Comparison of ENCODE assay signal across 18 cellular contexts in genomic region chr22:40077646-40078016, GRCh38.
DNase-seq lines count a peak whose midpoint lies in the region; ATAC-seq, FAIRE-seq and TF ChIP-seq lines count a peak whose summit lies in the region.
"Had no signal": no experiment of that assay in that cellular context is flagged by ENCODE, and none has a peak within 500 bp of the region (broad histone marks: within the 10 kb centered on the region; RNA-seq: fewer than 3 reads in every experiment).

No MANE protein-coding gene starts in this region.

- peaks cover 2% of the 10 kb centered on the region for H3K36me3 Mint-ChIP-seq in activated CD8-positive, alpha-beta T cell treated with anti-CD3 and anti-CD28 coated beads for 36 hours (ENCODE audit: low read depth)
- H3K36me3 Mint-ChIP-seq in activated CD8-positive, alpha-beta T cell treated with anti-CD3 and anti-CD28 coated beads, Interleukin-2, amount 10 ng/mL, durations not matched to agents 7 days and 5 days (ENCODE audit: low read depth) = peaks cover 5% of the 10 kb centered on the region

- TF ChIP-seq POLR2A in IMR-90 (IDR thresholded peaks at IDR 0.05; ENCODE audit: low read depth, low read length) (no peak), GM12878 (IDR thresholded peaks at IDR 0.05; ENCODE audit: low read depth, low read length) (no peak), lower leg skin (IDR thresholded peaks at IDR 0.05) (no peak)

- no peak for TF ChIP-seq RAD21 in IMR-90 (IDR thresholded peaks at IDR 0.05; ENCODE audit: low read length)
- no peak for TF ChIP-seq RAD21 in GM12878 (IDR thresholded peaks at IDR 0.05; ENCODE audit: insufficient read depth, low read depth, low read length)

- dilution Hi-C loops in IMR-90 (cut with HindIII; ENCODE audit: low sequenced_read_pairs, unreplicated experiment) = no loop called here

- no peaks in the 10 kb centered on the region for H3K9me3 Mint-ChIP-seq in activated CD8-positive, alpha-beta T cell treated with anti-CD3 and anti-CD28 coated beads for 36 hours
- no peaks in the 10 kb centered on the region for H3K9me3 Mint-ChIP-seq in activated CD8-positive, alpha-beta T cell treated with anti-CD3 and anti-CD28 coated beads, Interleukin-2, amount 10 ng/mL, durations not matched to agents 7 days and 5 days (ENCODE audit: insufficient read depth)
- H3K9me3 Mint-ChIP-seq: H9 had no signal

- intact Hi-C loops in activated CD8-positive, alpha-beta T cell treated with anti-CD3 and anti-CD28 coated beads for 36 hours (cut with micrococcal nuclease) = loop anchor here (5.0 kb wide), 1 partner anchor 90 kb away; no protein-coding TSS in a partner anchor
- intact Hi-C loops in IMR-90 (cut with micrococcal nuclease) (no loop called here), GM12878 (cut with micrococcal nuclease; ENCODE audit: unreplicated experiment) (no loop called here), lower leg skin (cut with DNase I; ENCODE audit: low total_unique reads) (no loop called here)

- TF ChIP-seq CTCF in activated CD8-positive, alpha-beta T cell treated with anti-CD3 and anti-CD28 coated beads for 36 hours (IDR thresholded peaks at IDR 0.05) = no peak
- TF ChIP-seq CTCF in IMR-90 (conservative IDR thresholded peaks at IDR 0.05; ENCODE audit: low read depth, low read length) (no peak), GM12878 (IDR thresholded peaks at IDR 0.05 in 2 of 3, conservative IDR thresholded peaks at IDR 0.05 in 1 of 3; ENCODE audit: control insufficient read depth in 2 of 3, extremely low read depth in 1 of 3, insufficient read depth in 1 of 3, low read depth in 3 of 3, low read length in 3 of 3) (no peak), omental fat pad (IDR thresholded peaks at IDR 0.05) (no peak), lower leg skin (IDR thresholded peaks at IDR 0.05) (no peak)

- H3K14ac ChIP-seq in IMR-90 (replicated peaks; ENCODE audit: low read depth, low read length) = no peak overlapping the region

- no peak overlapping the region for H3K18ac ChIP-seq in IMR-90 (ENCODE audit: low read depth, low read length)

- peak; percentile 79 for FAIRE-seq in GM12878 (lab: Jason Lieb, UNC)
- FAIRE-seq: GM12891 had no signal

- 0 out of 2 replicates have a peak overlapping the region, but pooled peaks have one; percentile 12 for H3K4me2 ChIP-seq in IMR-90 (ENCODE audit: low read depth, low read length)
- H3K4me2 ChIP-seq in GM12878 (ENCODE audit: control insufficient read depth, insufficient read depth) = no peak overlapping the region

- H4K91ac ChIP-seq in IMR-90 (ENCODE audit: insufficient read depth, low read depth, low read length) = no peak overlapping the region

- H3K4ac ChIP-seq in IMR-90 (ENCODE audit: low read depth, low read length) = no peak overlapping the region

- no CpG with 5 or more reads among the region's 1 CpG for WGBS in IMR-90 (ENCODE audit: extremely low coverage in 2 of 2, insufficient read length in 1 of 2), 2 experiments
- WGBS in GM12878 (ENCODE audit: insufficient coverage, insufficient replicate concordance, low lambda C conversion rate, missing lambda C conversion rate) = 63% methylated on average over 1 of the region's 1 CpG
- WGBS in lower leg skin, 2 donors = 93 to 94% methylated on average over 1 of the region's 1 CpG

- H4K5ac ChIP-seq in IMR-90 (ENCODE audit: low read depth, low read length) = no peak overlapping the region

- DNase-seq in activated CD8-positive, alpha-beta T cell treated with anti-CD3 and anti-CD28 coated beads for 36 hours = no peak
- no peak for DNase-seq in activated CD8-positive, alpha-beta T cell treated with anti-CD3 and anti-CD28 coated beads, Interleukin-2, amount 10 ng/mL, durations not matched to agents 7 days and 5 days
- DNase-seq in IMR-90 (no peak), GM12878 (ENCODE audit: low read depth, low spot score) (no peak), omental fat pad (ENCODE audit: low spot score) (no peak), SW 1271 (lab: John Stamatoyannopoulos, UW) (no peak), lower leg skin (ENCODE audit: low spot score in 2 of 2) (no peak), GM19238 (ENCODE audit: insufficient read length, low spot score) (no peak)
- DNase-seq: 8988T, DMS 273 treated with DMSO at 0.1 percent for 48 hours, H9, NCI-H1105, NCI-H1694, NCI-H226, NCI-H524 treated with DMSO at 0.1 percent for 48 hours, SHP77 treated with DMSO at 0.1 percent for 48 hours had no signal

- no peak overlapping the region for H2BK20ac ChIP-seq in IMR-90 (ENCODE audit: low read depth, low read length)

- no peak overlapping the region for H4K8ac ChIP-seq in IMR-90 (ENCODE audit: low read depth in 2 of 2, low read length in 2 of 2)

- H3K79me2 ChIP-seq in GM12878 (ENCODE audit: control insufficient read depth, insufficient read depth, low read length) = no peaks in the 10 kb centered on the region

- H3K4me3 Mint-ChIP-seq in activated CD8-positive, alpha-beta T cell treated with anti-CD3 and anti-CD28 coated beads for 36 hours = no peak overlapping the region
- no peak overlapping the region for H3K4me3 Mint-ChIP-seq in activated CD8-positive, alpha-beta T cell treated with anti-CD3 and anti-CD28 coated beads, Interleukin-2, amount 10 ng/mL, durations not matched to agents 7 days and 5 days
- H3K4me3 Mint-ChIP-seq: H9 had no signal

- no peaks in the 10 kb centered on the region for H3K27me3 Mint-ChIP-seq in activated CD8-positive, alpha-beta T cell treated with anti-CD3 and anti-CD28 coated beads for 36 hours
- no peaks in the 10 kb centered on the region for H3K27me3 Mint-ChIP-seq in activated CD8-positive, alpha-beta T cell treated with anti-CD3 and anti-CD28 coated beads, Interleukin-2, amount 10 ng/mL, durations not matched to agents 7 days and 5 days (ENCODE audit: low read depth)

- H3K27me3 ChIP-seq in IMR-90 (ENCODE audit: control insufficient read depth, insufficient read depth, low read length) = peaks cover 5% of the 10 kb centered on the region; the same call in 1 of the 2 replicates
- no peaks in the 10 kb centered on the region for H3K27me3 ChIP-seq in GM12878 (replicated peaks in 1 of 2; ENCODE audit: control insufficient read depth in 2 of 2, insufficient read depth in 2 of 2, low read length in 1 of 2)
- H3K27me3 ChIP-seq: BLaER1 treated with 17β-estradiol and CSF1 and Interleukin-3, amounts not matched to agents 10 nM and 100 nM had no signal

- H4K20me1 ChIP-seq in IMR-90 (ENCODE audit: insufficient read depth, low read length) (peaks cover 5% of the 10 kb centered on the region; the same call in 1 of the 2 replicates), GM12878 (ENCODE audit: control insufficient read depth, insufficient read depth) (no peaks in the 10 kb centered on the region; the same call in 1 of the 2 replicates)

- SMC1A ChIA-PET in GM12878 (lab: Charles Lee; ENCODE audit: uncharacterized antibody, unreplicated experiment) = interaction anchor here (2.1 kb wide), 1 partner anchor 11 kb away, joined by 4 read pairs; no protein-coding TSS in a partner anchor

- H2BK15ac ChIP-seq in IMR-90 (ENCODE audit: low read depth, low read length) = no peak overlapping the region

- no peak for TF ChIP-seq EP300 in GM12878 (IDR thresholded peaks at IDR 0.05; ENCODE audit: borderline replicate concordance in 1 of 2, control insufficient read depth in 1 of 2, low read depth in 2 of 2, low read length in 2 of 2)

- peak; percentile 14 for ATAC-seq in activated CD8-positive, alpha-beta T cell treated with anti-CD3 and anti-CD28 coated beads for 36 hours
- ATAC-seq in activated CD8-positive, alpha-beta T cell treated with anti-CD3 and anti-CD28 coated beads, Interleukin-2, amount 10 ng/mL, durations not matched to agents 7 days and 5 days = no peak
- ATAC-seq in IMR-90 (ENCODE audit: low read depth) (peak; percentile 27; the same call in 1 of the 2 replicates), GM12878 (no peak), omental fat pad (ENCODE audit: low FRiP score) (peak; percentile 54)

- H3K27ac ChIP-seq in IMR-90 (ENCODE audit: insufficient read depth, low read length) = no peak overlapping the region
- no peak overlapping the region for H3K27ac ChIP-seq in GM12878 (ENCODE audit: control insufficient read depth, insufficient read depth)
- H3K27ac ChIP-seq: BLaER1 treated with 17β-estradiol and CSF1 and Interleukin-3, amounts not matched to agents 10 nM and 100 nM had no signal

- RAD21 ChIA-PET in GM12878 (lab: Charles Lee; ENCODE audit: unreplicated experiment) = no interaction called here

- H3K9ac ChIP-seq in IMR-90 (ENCODE audit: low read depth, low read length) (peak overlapping the region; percentile 25; the same call in 1 of the 2 replicates), GM12878 (ENCODE audit: control insufficient read depth, insufficient read depth, low read length) (no peak overlapping the region)
- H3K9ac ChIP-seq: BLaER1 treated with 17β-estradiol and CSF1 and Interleukin-3, amounts not matched to agents 10 nM and 100 nM had no signal

- CTCF ChIA-PET in activated CD8-positive, alpha-beta T cell treated with anti-CD3 and anti-CD28 coated beads for 36 hours (lab: Charles Lee) = interaction anchor here (0.9 to 1.2 kb wide), 2 partner anchors 11 to 17 kb away, joined by 3 to 4 read pairs; no protein-coding TSS in a partner anchor
- CTCF ChIA-PET in activated CD8-positive, alpha-beta T cell treated with anti-CD3 and anti-CD28 coated beads, Interleukin-2, amount 10 ng/mL, durations not matched to agents 7 days and 5 days (lab: Charles Lee) = interaction anchor here (0.7 to 1.4 kb wide), 3 partner anchors 21 to 116 kb away, joined by 3 to 4 read pairs (median 3); no protein-coding TSS in a partner anchor
- CTCF ChIA-PET in IMR-90 (lab: Yijun Ruan, JAX) (interaction anchor here (1.1 kb wide), 1 partner anchor 11 kb away, joined by 4 read pairs; no protein-coding TSS in a partner anchor), GM12878 (lab: Yijun Ruan, JAX) (no interaction called here)

- H3K9me3 ChIP-seq in IMR-90 (ENCODE audit: control insufficient read depth, insufficient read depth, low read length) (no peaks in the 10 kb centered on the region), GM12878 (replicated peaks; ENCODE audit: control insufficient read depth, insufficient read depth, low read length) (no peaks in the 10 kb centered on the region)
- H3K9me3 ChIP-seq: BLaER1 treated with 17β-estradiol and CSF1 and Interleukin-3, amounts not matched to agents 10 nM and 100 nM had no signal

- no peak overlapping the region for H3K23ac ChIP-seq in IMR-90 (ENCODE audit: low read depth, low read length)

- H3K36me3 ChIP-seq in IMR-90 (ENCODE audit: control insufficient read depth, insufficient read depth, low read length) = no peaks in the 10 kb centered on the region
- H3K36me3 ChIP-seq in GM12878 (ENCODE audit: control insufficient read depth in 2 of 2, insufficient read depth in 2 of 2, low read length in 1 of 2) = no peaks in the 10 kb centered on the region

- H2BK5ac ChIP-seq in IMR-90 (ENCODE audit: low read depth, low read length, poor library complexity, severe bottlenecking) = peak overlapping the region; percentile 57

- H3K4me1 ChIP-seq in IMR-90 (ENCODE audit: control insufficient read depth, insufficient read depth, low read length) (peaks cover 2% of the 10 kb centered on the region), GM12878 (ENCODE audit: control insufficient read depth, insufficient read depth, low read length) (no peaks in the 10 kb centered on the region)

- H3K9me1 ChIP-seq in IMR-90 (ENCODE audit: insufficient read depth, low read length) = no peaks in the 10 kb centered on the region; the same call in 1 of the 2 replicates

- H3K79me1 ChIP-seq in IMR-90 (ENCODE audit: low read depth in 1 of 2, low read length in 2 of 2) = peaks cover 2 to 8% of the 10 kb centered on the region in 2 experiments; a peak in 2 of 4 replicates

- H3K4me1 Mint-ChIP-seq in activated CD8-positive, alpha-beta T cell treated with anti-CD3 and anti-CD28 coated beads for 36 hours (ENCODE audit: low read depth) = peaks cover 46% of the 10 kb centered on the region
- H3K4me1 Mint-ChIP-seq in activated CD8-positive, alpha-beta T cell treated with anti-CD3 and anti-CD28 coated beads, Interleukin-2, amount 10 ng/mL, durations not matched to agents 7 days and 5 days (ENCODE audit: low read depth) = peaks cover 33% of the 10 kb centered on the region

- BruUV-seq in IMR-90 (replicated peaks; lab: Mats Ljungman, UMichigan) (no TSS peak), GM12878 (replicated peaks; lab: Mats Ljungman, UMichigan) (no TSS peak)

- no peak overlapping the region for H2AK9ac ChIP-seq in IMR-90 (replicated peaks; ENCODE audit: low read depth, low read length, poor library complexity)

- peak overlapping the region; percentile 88 for H3K27ac Mint-ChIP-seq in activated CD8-positive, alpha-beta T cell treated with anti-CD3 and anti-CD28 coated beads for 36 hours
- H3K27ac Mint-ChIP-seq in activated CD8-positive, alpha-beta T cell treated with anti-CD3 and anti-CD28 coated beads, Interleukin-2, amount 10 ng/mL, durations not matched to agents 7 days and 5 days = no peak overlapping the region

- no peak overlapping the region for H3K56ac ChIP-seq in IMR-90 (ENCODE audit: extremely low read depth, insufficient read depth, low read length)

- POLR2A ChIA-PET in activated CD8-positive, alpha-beta T cell treated with anti-CD3 and anti-CD28 coated beads for 36 hours (lab: Charles Lee) = interaction anchor here (1.0 to 1.8 kb wide), 3 partner anchors 24 to 34 kb away, joined by 3 to 5 read pairs (median 3); no protein-coding TSS in a partner anchor
- POLR2A ChIA-PET in activated CD8-positive, alpha-beta T cell treated with anti-CD3 and anti-CD28 coated beads, Interleukin-2, amount 10 ng/mL, durations not matched to agents 7 days and 5 days (lab: Charles Lee) = interaction anchor here (0.5 to 1.9 kb wide), 3 partner anchors 22 to 100 kb away, joined by 3 to 7 read pairs (median 3); partner anchors contain the start of gene TNRC6B
- POLR2A ChIA-PET in IMR-90 (lab: Charles Lee; ENCODE audit: unreplicated experiment) (no interaction called here), GM12878 (lab: Charles Lee) (interaction anchor here (0.5 kb wide), 2 partner anchors 55 to 140 kb away, joined by 3 read pairs; no protein-coding TSS in a partner anchor)

- no peak overlapping the region for H2AK5ac ChIP-seq in IMR-90 (ENCODE audit: low read depth, low read length)

- H2BK120ac ChIP-seq in IMR-90 (ENCODE audit: low read depth, low read length) = no peak overlapping the region

- in situ Hi-C loops in IMR-90 (cut with MboI; ENCODE audit: low sequenced_read_pairs) = no loop called here
- in situ Hi-C loops in GM12878 (cut with MboI) = no loop called here

- H2AFZ ChIP-seq in IMR-90 (replicated peaks; ENCODE audit: low read length, poor library complexity) = no peak overlapping the region
- H2AFZ ChIP-seq in GM12878 (ENCODE audit: control insufficient read depth, low read depth, low read length) = no peak overlapping the region

- no peak overlapping the region for H3K4me3 ChIP-seq in IMR-90 (ENCODE audit: insufficient read depth, low read depth, low read length)
- no peak overlapping the region for H3K4me3 ChIP-seq in GM12878
- no peak overlapping the region for H3K4me3 ChIP-seq in lower leg skin (ENCODE audit: low read depth, poor library complexity, severe bottlenecking)
- H3K4me3 ChIP-seq: BLaER1 treated with 17β-estradiol and CSF1 and Interleukin-3, amounts not matched to agents 10 nM and 100 nM had no signal

Comparison
In these comparisons a context has a peak if more than half of its experiments do, and no peak if none do; other contexts are left out.
1. ATAC-seq: peak in activated CD8-positive, alpha-beta T cell treated with anti-CD3 and anti-CD28 coated beads for 36 hours (single experiment), IMR-90 (single experiment) and omental fat pad (single experiment); none in activated CD8-positive, alpha-beta T cell treated with anti-CD3 and anti-CD28 coated beads, Interleukin-2, amount 10 ng/mL, durations not matched to agents 7 days and 5 days (single experiment) and GM12878 (single experiment).